ENCODE assay signal across 9 cellular contexts in the genomic region with DNA sequence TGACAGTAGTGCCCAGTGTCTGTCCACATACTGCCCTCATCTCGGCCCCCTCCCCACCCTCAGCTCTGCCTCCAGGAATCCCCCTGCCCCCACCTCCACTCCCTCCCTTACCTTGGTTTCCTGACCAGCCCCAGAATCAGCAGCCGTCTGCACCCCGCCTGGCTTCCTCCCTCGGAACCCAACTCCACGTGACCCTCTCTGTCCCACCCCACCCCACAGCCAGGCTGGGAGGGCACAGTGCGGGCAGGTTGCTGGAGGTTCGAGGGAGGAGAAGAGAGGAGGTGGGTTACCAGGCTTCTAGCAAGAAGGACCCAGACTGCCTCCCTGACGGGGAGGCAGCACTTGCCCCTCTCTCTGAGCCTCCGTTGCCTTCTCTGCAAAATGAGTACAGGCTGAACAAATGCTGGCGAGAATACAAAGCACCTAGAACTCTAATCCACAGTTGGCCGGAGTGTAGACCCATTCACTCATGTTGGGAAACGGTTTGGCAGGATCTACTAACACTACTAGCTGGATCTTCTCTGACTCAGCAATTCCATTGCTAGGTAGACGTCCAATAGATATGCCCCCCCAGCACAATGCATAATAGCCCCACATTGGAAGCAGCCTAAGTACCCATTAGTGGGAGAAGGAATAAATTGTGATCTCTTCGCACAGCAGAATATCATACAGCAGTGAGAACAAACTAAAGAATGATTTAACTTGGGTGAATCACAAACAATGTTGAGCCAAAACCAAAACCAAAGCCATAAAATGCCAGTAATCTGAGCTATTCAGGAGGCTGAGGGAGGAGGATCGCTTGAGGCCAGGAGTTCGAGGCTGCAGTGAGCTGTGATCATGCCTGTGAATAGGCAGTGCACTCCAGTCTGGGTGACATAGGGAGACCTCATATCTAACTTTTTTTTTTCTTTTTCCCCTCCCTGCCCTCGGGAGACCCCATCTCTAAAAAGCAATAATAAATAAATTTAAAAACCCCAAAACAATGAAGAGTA. TPM values are rescaled to one million over a fixed set of nuclear protein-coding genes. Genes with fewer than 3 reads are reported as not detected.
A peak's percentile ranks its signal among the peaks of the same experiment; 100 is the strongest.
DNase-seq lines count a peak whose midpoint lies in the region; ATAC-seq, FAIRE-seq and TF ChIP-seq lines count a peak whose summit lies in the region.
"Had no signal": no experiment of that assay in that cellular context is flagged by ENCODE, and none has a peak within 500 bp of the region (broad histone marks: within the 10 kb centered on the region; RNA-seq: fewer than 3 reads in every experiment).

Gene RASAL3, minus strand, starts transcription at position 151 of the 992 bp plus-strand sequence. CDS start 186 bp downstream, outside the sequence.

- peak; percentile 97 for FAIRE-seq in GM12892 (lab: Jason Lieb, UNC)

- DNase-seq in GM12892 (ENCODE audit: insufficient read length) = peak; percentile 67
- peak; percentile 81 to 85 for DNase-seq in Kasumi-1 (lab: John Stamatoyannopoulos, UW)
- DNase-seq in activated T-cell treated with anti-CD3 and anti-CD28 coated beads for 4 hours = peak; percentile 51
- DNase-seq in left ventricle myocardium superior = no peak
- peak; percentile 47 to 58 for DNase-seq in stimulated activated CD8-positive, alpha-beta memory T cell treated with anti-CD3 and anti-CD28 coated beads, Interleukin-2, amount 100 ng/mL, for 1 hour (ENCODE audit: low read depth in 2 of 2)
- no peak for DNase-seq in D341Med (ENCODE audit: low spot score)
- no peak for DNase-seq in NCI-H69 (lab: John Stamatoyannopoulos, UW)
- no peak for DNase-seq in foreskin fibroblast

- ATAC-seq in left ventricle myocardium superior = peak; percentile 60
- ATAC-seq: HCT116 had no signal

- TF ChIP-seq POLR2A in GM12892 (IDR thresholded peaks at IDR 0.05; ENCODE audit: low read depth, low read length) = no peak

- H3K4me3 ChIP-seq in foreskin fibroblast (ENCODE audit: low read depth in 1 of 2, low read length in 2 of 2) = no peak within 1 kb of the TSS

- intact Hi-C loops in left ventricle myocardium superior (cut with micrococcal nuclease) = no loop called here

- TF ChIP-seq CTCF in foreskin fibroblast (IDR thresholded peaks at IDR 0.05; ENCODE audit: low read depth, low read length) = no peak

RNA-seq across cellular contexts. Expression of gene RASAL3, which starts in this region (rescaled TPM):
- polyA plus RNA-seq in GM12892 (2012; ENCODE audit: missing spikeins) = 21.3 TPM
- 2.0 TPM for total RNA-seq in left ventricle myocardium superior

Comparison
In these comparisons a context has a peak if more than half of its experiments do, and no peak if none do; other contexts are left out.
1. DNase-seq: peak in GM12892 (single experiment), Kasumi-1 (2 of 2), activated T-cell treated with anti-CD3 and anti-CD28 coated beads for 4 hours (single experiment) and stimulated activated CD8-positive, alpha-beta memory T cell treated with anti-CD3 and anti-CD28 coated beads, Interleukin-2, amount 100 ng/mL, for 1 hour (2 of 2); none in left ventricle myocardium superior (single experiment), D341Med (single experiment), NCI-H69 (single experiment) and foreskin fibroblast (0 of 2).